In genomic region chr22:24190566-24191208, GRCh38 we compare ENCODE assay signal across 2 cellular contexts.
TF ChIP-seq lines count a peak whose summit lies in the region.

No MANE protein-coding gene starts in this region.

TF ChIP-seq in SK-N-SH, 30 proteins besides CTCF, POLR2A, EP300 and RAD21 (continued from another document):
- no peak for TF ChIP-seq MXI1 (IDR thresholded peaks at IDR 0.05; ENCODE audit: low read depth, low read length)
- no peak for TF ChIP-seq SMC3 (IDR thresholded peaks at IDR 0.05; ENCODE audit: low read depth, low read length)
- no peak for TF ChIP-seq IRF3 (IDR thresholded peaks at IDR 0.05; ENCODE audit: low read depth, low read length)
- no peak for TF ChIP-seq NFIC (IDR thresholded peaks at IDR 0.05; ENCODE audit: borderline replicate concordance)
- no peak for TF ChIP-seq JUND (IDR thresholded peaks at IDR 0.05)
- TF ChIP-seq MAX (IDR thresholded peaks at IDR 0.05; ENCODE audit: low read depth) = no peak
- no peak for TF ChIP-seq POLR2AphosphoS5 (IDR thresholded peaks at IDR 0.05; ENCODE audit: low read depth, low read length)
TF ChIP-seq in SK-N-SH: peak in this region for 0.

TF ChIP-seq in SK-N-SH treated with all-trans-retinoic acid at 6 μM for 48 hours, 23 proteins besides CTCF, POLR2A, EP300 and RAD21 (continued from another document):
- TF ChIP-seq ZNF565 (CRISPR knock-in tag; conservative IDR thresholded peaks at IDR 0.05; ENCODE audit: low read depth) = no peak
- TF ChIP-seq TCF4 (CRISPR knock-in tag; IDR thresholded peaks at IDR 0.05; ENCODE audit: borderline replicate concordance) = no peak
- no peak for TF ChIP-seq SNAI2 (CRISPR knock-in tag; IDR thresholded peaks at IDR 0.05)
- TF ChIP-seq ZC3H10 (CRISPR knock-in tag; IDR thresholded peaks at IDR 0.05) = no peak
- no peak for TF ChIP-seq CREB5 (CRISPR knock-in tag; IDR thresholded peaks at IDR 0.05; ENCODE audit: low read depth)
- TF ChIP-seq ZNF8 (CRISPR knock-in tag; IDR thresholded peaks at IDR 0.05) = no peak
- TF ChIP-seq BACH2 (CRISPR knock-in tag; IDR thresholded peaks at IDR 0.05; ENCODE audit: borderline replicate concordance) = no peak
